In genomic region chr17:41967921-41968578, GRCh38 we compare ENCODE assay signal across 8 cellular contexts.
DNase-seq lines count a peak whose midpoint lies in the region; ATAC-seq and TF ChIP-seq lines count a peak whose summit lies in the region.

No MANE protein-coding gene starts in this region.

- no peaks in the 10 kb centered on the region for H3K9me3 Mint-ChIP-seq in dendritic cell treated with granulocyte-macrophage colony-stimulating factor and Interleukin-4, amounts not matched to agents 40 ng/mL and 50 ng/mL, for 4 days
- no peaks in the 10 kb centered on the region for H3K9me3 Mint-ChIP-seq in nephron progenitor cell

- H3K4me3 ChIP-seq in AG10803 (ENCODE audit: low read length) (peak overlapping the region; percentile 85), Loucy (ENCODE audit: low read length, poor library complexity, severe bottlenecking) (peak overlapping the region; percentile 83)

- H3K4me1 ChIP-seq in Loucy (ENCODE audit: insufficient read depth, low read length, poor library complexity, severe bottlenecking), result peaks cover 28% of the 10 kb centered on the region

- TF ChIP-seq CTCF in AG10803 (conservative IDR thresholded peaks at IDR 0.05; ENCODE audit: low read length), result no peak
- no peak for TF ChIP-seq CTCF in Loucy (conservative IDR thresholded peaks at IDR 0.05; ENCODE audit: low read length)
- TF ChIP-seq CTCF in nephron progenitor cell (IDR thresholded peaks at IDR 0.05), result no peak

- peaks cover 9% of the 10 kb centered on the region; the same call in 1 of the 2 replicates for H3K36me3 ChIP-seq in Loucy (ENCODE audit: insufficient read depth, low read length)

- H3K27me3 ChIP-seq in Loucy (ENCODE audit: insufficient read depth, low read length, poor library complexity, severe bottlenecking), result no peaks in the 10 kb centered on the region

- H3K27me3 Mint-ChIP-seq in dendritic cell treated with granulocyte-macrophage colony-stimulating factor and Interleukin-4, amounts not matched to agents 40 ng/mL and 50 ng/mL, for 4 days, result no peaks in the 10 kb centered on the region
- peaks cover 3% of the 10 kb centered on the region for H3K27me3 Mint-ChIP-seq in nephron progenitor cell (ENCODE audit: low read depth, poor library complexity)

- peak overlapping the region; percentile 36 for H3K27ac Mint-ChIP-seq in dendritic cell treated with granulocyte-macrophage colony-stimulating factor and Interleukin-4, amounts not matched to agents 40 ng/mL and 50 ng/mL, for 4 days
- H3K27ac Mint-ChIP-seq in nephron progenitor cell, result peak overlapping the region; percentile 45

- intact Hi-C loops in dendritic cell treated with granulocyte-macrophage colony-stimulating factor and Interleukin-4, amounts not matched to agents 40 ng/mL and 50 ng/mL, for 4 days (cut with micrococcal nuclease), result loop anchor here (2.0 kb wide), 1 partner anchor 49 kb away; the partner anchor contains the start of gene DNAJC7

- H3K9me2 ChIP-seq in Loucy (replicated peaks; ENCODE audit: low read depth, low read length), result no peaks in the 10 kb centered on the region

- H3K9ac ChIP-seq in Loucy (ENCODE audit: low read depth, low read length, poor library complexity, severe bottlenecking), result peak overlapping the region; percentile 88

- no peak for DNase-seq in AG10803 (ENCODE audit: low read depth)
- DNase-seq in nephron progenitor cell, result no peak
- DNase-seq in HK-2 (ENCODE audit: unreplicated experiment), result no peak

- no peaks in the 10 kb centered on the region; the same call in 1 of the 2 replicates for H3F3A ChIP-seq in Loucy (ENCODE audit: low read depth)

- no peaks in the 10 kb centered on the region for H4K20me1 ChIP-seq in Loucy (ENCODE audit: insufficient read depth, low read length, poor library complexity, severe bottlenecking)

- H3K9me3 ChIP-seq in Loucy (ENCODE audit: insufficient read depth, low read depth, low read length), result no peaks in the 10 kb centered on the region

- H2AFZ ChIP-seq in Loucy (ENCODE audit: low read length), result no peak overlapping the region

- H3K36me3 Mint-ChIP-seq in dendritic cell treated with granulocyte-macrophage colony-stimulating factor and Interleukin-4, amounts not matched to agents 40 ng/mL and 50 ng/mL, for 4 days (ENCODE audit: low read depth), result peaks cover 55% of the 10 kb centered on the region
- peaks cover 46% of the 10 kb centered on the region for H3K36me3 Mint-ChIP-seq in nephron progenitor cell (ENCODE audit: low read depth)

- ATAC-seq in GM21529 (IDR thresholded peaks at IDR 0.05; ENCODE audit: unreplicated experiment) (no peak), GM21825 (IDR thresholded peaks at IDR 0.05; ENCODE audit: unreplicated experiment) (no peak), HG03442 (IDR thresholded peaks at IDR 0.05; ENCODE audit: unreplicated experiment) (no peak)

- peaks cover 45% of the 10 kb centered on the region for H3K79me2 ChIP-seq in Loucy (ENCODE audit: insufficient read depth, low read length)

- H3K4me1 Mint-ChIP-seq in dendritic cell treated with granulocyte-macrophage colony-stimulating factor and Interleukin-4, amounts not matched to agents 40 ng/mL and 50 ng/mL, for 4 days (ENCODE audit: low read depth), result peaks cover 54% of the 10 kb centered on the region
- H3K4me1 Mint-ChIP-seq in nephron progenitor cell, result peaks cover 38% of the 10 kb centered on the region

- H3K4me3 Mint-ChIP-seq in dendritic cell treated with granulocyte-macrophage colony-stimulating factor and Interleukin-4, amounts not matched to agents 40 ng/mL and 50 ng/mL, for 4 days, result peak overlapping the region; percentile 76
- peak overlapping the region; percentile 81 for H3K4me3 Mint-ChIP-seq in nephron progenitor cell

- peak overlapping the region; percentile 78 for H3K4me2 ChIP-seq in Loucy (ENCODE audit: low read depth, low read length, poor library complexity, severe bottlenecking)
